In the genomic region with DNA sequence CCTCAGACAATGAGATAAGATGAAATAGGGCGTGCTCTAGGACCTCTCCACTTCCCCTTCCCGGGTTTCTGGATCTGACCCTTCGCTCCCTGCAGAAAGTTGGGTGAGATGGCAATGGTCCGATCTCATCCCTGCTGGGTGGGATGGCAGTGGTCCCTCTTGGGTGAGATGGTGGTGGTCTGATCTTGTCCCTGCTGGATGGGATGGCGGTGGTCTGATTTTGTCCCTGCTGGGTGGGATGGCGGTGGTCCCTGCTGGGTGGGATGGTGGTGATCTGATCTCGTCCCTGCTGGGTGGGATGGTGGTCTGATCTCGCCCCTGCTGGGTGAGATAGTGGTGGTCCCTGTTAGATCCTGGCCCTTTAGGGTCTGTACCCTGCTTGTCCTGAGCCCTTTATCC, we compare ENCODE assay signal across 14 cellular contexts. TPM values are rescaled to one million over a fixed set of nuclear protein-coding genes. Genes with fewer than 3 reads are reported as not detected.
DNase-seq lines count a peak whose midpoint lies in the region; ATAC-seq and TF ChIP-seq lines count a peak whose summit lies in the region.
"Had no signal": no experiment of that assay in that cellular context is flagged by ENCODE, and none has a peak within 500 bp of the region (broad histone marks: within the 10 kb centered on the region; RNA-seq: fewer than 3 reads in every experiment).

No MANE protein-coding gene starts in this region.

- peaks cover 24% of the 10 kb centered on the region for H3K4me1 ChIP-seq in colonic mucosa
- H3K4me1 ChIP-seq: SJSA1 had no signal

- intact Hi-C loops in colonic mucosa (cut with DNase I) = no loop called here

- H3K27me3 ChIP-seq in colonic mucosa = no peaks in the 10 kb centered on the region
- H3K27me3 ChIP-seq: SJSA1 had no signal

- H3K9me3 Mint-ChIP-seq in naive B cell = peaks cover 0 to 2% (median 0%) of the 10 kb centered on the region in 7 donors
- no peaks in the 10 kb centered on the region for H3K9me3 Mint-ChIP-seq in activated CD4-positive, alpha-beta T cell treated with anti-CD3 and anti-CD28 coated beads, Interleukin-2, amount 10 ng/mL, durations not matched to agents 7 days and 5 days
- H3K9me3 Mint-ChIP-seq: immature natural killer cell; natural killer cell treated with Interleukin-12 subunit alpha and Interleukin-12 subunit beta and Interleukin-15 and Interleukin-18, amount 100 ng/mL, for 72 hours had no signal

- H3K4me3 ChIP-seq in colonic mucosa = peak overlapping the region; percentile 9
- H3K4me3 ChIP-seq: SJSA1 had no signal

- peak overlapping the region; percentile 63 to 89 for H3K9ac ChIP-seq in colonic mucosa (ENCODE audit: low read depth in 2 of 2, low read length in 2 of 2)

- DNase-seq in colonic mucosa = no peak
- no peak for DNase-seq in naive B cell
- no peak for DNase-seq in stimulated activated CD4-positive, alpha-beta T cell treated with anti-CD3 and anti-CD28 coated beads, Interleukin-15, amount 100 ng/mL, for 24 hours
- no peak for DNase-seq in activated CD4-positive, alpha-beta T cell treated with anti-CD3 and anti-CD28 coated beads, Interleukin-2, amount 10 ng/mL, durations not matched to agents 7 days and 5 days
- DNase-seq in stimulated activated CD4-positive, alpha-beta T cell treated with anti-CD3 and anti-CD28 coated beads, Interleukin-4, amount 100 ng/mL, for 1 hour = no peak
- no peak for DNase-seq in H4 (ENCODE audit: low spot score)
- DNase-seq: immature natural killer cell had no signal

- TF ChIP-seq CTCF in 22Rv1 (IDR thresholded peaks at IDR 0.05) (no peak), colonic mucosa (IDR thresholded peaks at IDR 0.05) (no peak)

- H3K27ac ChIP-seq in 22Rv1 = peak overlapping the region; percentile 77
- peak overlapping the region; percentile 94 for H3K27ac ChIP-seq in colonic mucosa
- H3K27ac ChIP-seq: SJSA1, WERI-Rb-1 had no signal

- H3K4me3 Mint-ChIP-seq in naive B cell = peak overlapping the region in 7 of 8 donors; percentile 29 to 82 (median 62)
- H3K4me3 Mint-ChIP-seq in activated CD4-positive, alpha-beta T cell treated with anti-CD3 and anti-CD28 coated beads, Interleukin-2, amount 10 ng/mL, durations not matched to agents 7 days and 5 days = no peak overlapping the region
- H3K4me3 Mint-ChIP-seq: activated naive CD8-positive, alpha-beta T cell; immature natural killer cell; natural killer cell treated with Interleukin-12 subunit alpha and Interleukin-12 subunit beta and Interleukin-15 and Interleukin-18, amount 100 ng/mL, for 72 hours had no signal

- H3K36me3 Mint-ChIP-seq in naive B cell = no peaks in the 10 kb centered on the region
- H3K36me3 Mint-ChIP-seq in activated CD4-positive, alpha-beta T cell treated with anti-CD3 and anti-CD28 coated beads, Interleukin-2, amount 10 ng/mL, durations not matched to agents 7 days and 5 days (ENCODE audit: low read depth) = no peaks in the 10 kb centered on the region
- H3K36me3 Mint-ChIP-seq: activated naive CD8-positive, alpha-beta T cell; immature natural killer cell; natural killer cell treated with Interleukin-12 subunit alpha and Interleukin-12 subunit beta and Interleukin-15 and Interleukin-18, amount 100 ng/mL, for 72 hours had no signal

- H3K9me3 ChIP-seq in colonic mucosa = no peaks in the 10 kb centered on the region
- H3K9me3 ChIP-seq: SJSA1 had no signal

- ATAC-seq in HG02870 (IDR thresholded peaks at IDR 0.05; ENCODE audit: unreplicated experiment) (peak; percentile 10), naive B cell (ENCODE audit: low read depth in 2 of 2) (peak in 1 of 2 donors; percentile 14)

- H3K27ac Mint-ChIP-seq in naive B cell = peak overlapping the region; percentile 44 to 94 (median 92)
- H3K27ac Mint-ChIP-seq in activated CD4-positive, alpha-beta T cell treated with anti-CD3 and anti-CD28 coated beads, Interleukin-2, amount 10 ng/mL, durations not matched to agents 7 days and 5 days = no peak overlapping the region
- H3K27ac Mint-ChIP-seq: activated naive CD8-positive, alpha-beta T cell; immature natural killer cell; natural killer cell treated with Interleukin-12 subunit alpha and Interleukin-12 subunit beta and Interleukin-15 and Interleukin-18, amount 100 ng/mL, for 72 hours had no signal

- H3K36me3 ChIP-seq in colonic mucosa = no peaks in the 10 kb centered on the region
- H3K36me3 ChIP-seq: SJSA1, WERI-Rb-1 had no signal

- H3K27me3 Mint-ChIP-seq in naive B cell = no peaks in the 10 kb centered on the region
- H3K27me3 Mint-ChIP-seq in activated CD4-positive, alpha-beta T cell treated with anti-CD3 and anti-CD28 coated beads, Interleukin-2, amount 10 ng/mL, durations not matched to agents 7 days and 5 days = peaks cover 6% of the 10 kb centered on the region

- POLR2A ChIA-PET in activated CD4-positive, alpha-beta T cell treated with anti-CD3 and anti-CD28 coated beads, Interleukin-2, amount 10 ng/mL, durations not matched to agents 7 days and 5 days (lab: Charles Lee) = no interaction called here

- peaks cover 41 to 54% (median 45%) of the 10 kb centered on the region in 3 donors for H3K4me1 Mint-ChIP-seq in naive B cell
- H3K4me1 Mint-ChIP-seq in activated CD4-positive, alpha-beta T cell treated with anti-CD3 and anti-CD28 coated beads, Interleukin-2, amount 10 ng/mL, durations not matched to agents 7 days and 5 days = no peaks in the 10 kb centered on the region
- H3K4me1 Mint-ChIP-seq: immature natural killer cell had no signal

- CTCF ChIA-PET in activated CD4-positive, alpha-beta T cell treated with anti-CD3 and anti-CD28 coated beads, Interleukin-2, amount 10 ng/mL, durations not matched to agents 7 days and 5 days (lab: Charles Lee) = no interaction called here

RNA-seq across cellular contexts. Expression of a gene that starts 21.3 kb away (rescaled TPM):
- 100 to 1,000 TPM; 537 to 604 TPM for total RNA-seq in colonic mucosa
- polyA plus RNA-seq in naive B cell (ENCODE audit: low read depth in 6 of 6) = 10 to 100 TPM; 13.4 to 38.8 (median 20.0) TPM
- total RNA-seq in activated CD4-positive, alpha-beta T cell treated with anti-CD3 and anti-CD28 coated beads, Interleukin-2, amount 10 ng/mL, durations not matched to agents 7 days and 5 days = not detected
- 0.02 and 0.10 TPM in 2 replicates for total RNA-seq in H4 (2014; rRNA removed; shearing (Covaris generic))
- total RNA-seq: SJSA1 had no signal
- polyA plus RNA-seq: AG04450 had no signal

Comparison
In these comparisons a context has a peak if more than half of its experiments do, and no peak if none do; other contexts are left out.
1. RNA of a gene that starts 21.3 kb away (total RNA-seq): 537 to 604 TPM in colonic mucosa; 0.02 to 0.10 TPM in H4 and not detected in activated CD4-positive, alpha-beta T cell treated with anti-CD3 and anti-CD28 coated beads, Interleukin-2, amount 10 ng/mL, durations not matched to agents 7 days and 5 days; every median in the first group is over 100 times any median in the second.